Comparison of ENCODE assay signal across 8 cellular contexts in the genomic region with DNA sequence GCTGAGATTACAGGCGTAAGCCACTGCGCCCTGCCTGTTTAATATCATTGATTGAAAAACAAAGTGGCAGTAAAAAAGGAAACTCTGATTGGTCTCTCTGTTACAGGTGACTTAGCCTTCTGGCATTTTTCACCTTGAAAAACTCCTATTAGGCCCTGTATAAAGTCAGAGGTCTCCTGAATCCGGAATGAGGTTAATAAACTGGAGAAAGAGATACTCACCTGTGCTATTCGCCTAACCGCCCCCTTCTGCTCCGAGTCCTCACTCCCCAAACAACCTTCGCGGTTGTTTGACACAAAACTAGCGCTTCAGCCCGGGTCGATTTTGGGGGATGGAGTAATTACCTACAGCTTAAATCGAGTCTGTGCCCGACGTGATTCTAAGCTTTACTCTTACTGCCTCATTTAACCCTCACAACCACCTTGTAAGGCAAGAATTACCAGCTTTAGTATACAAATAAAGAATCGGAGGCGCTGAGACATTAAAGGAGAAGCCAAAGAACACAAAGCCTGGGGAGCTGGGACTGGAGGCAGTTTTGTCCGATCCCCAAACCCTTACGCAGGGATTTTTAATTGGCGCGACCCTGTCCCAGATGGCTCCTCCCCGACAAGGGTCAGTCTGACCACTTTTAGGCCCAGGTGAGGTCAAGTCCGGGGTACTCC. TPM values are rescaled to one million over a fixed set of nuclear protein-coding genes. Genes with fewer than 3 reads are reported as not detected.
DNase-seq lines count a peak whose midpoint lies in the region; ATAC-seq and TF ChIP-seq lines count a peak whose summit lies in the region.

No MANE protein-coding gene starts in this region.

- H3K9me3 ChIP-seq in T-helper 17 cell (ENCODE audit: control insufficient read depth, low read length, poor library complexity, severe bottlenecking), result no peaks in the 10 kb centered on the region

- TF ChIP-seq CTCF in GM12865 (IDR thresholded peaks at IDR 0.05; ENCODE audit: insufficient read depth, low read depth, low read length, missing control alignments) (no peak), fibroblast of villous mesenchyme (IDR thresholded peaks at IDR 0.05; ENCODE audit: insufficient read depth, low read depth, low read length) (no peak), retinal pigment epithelial cell (conservative IDR thresholded peaks at IDR 0.05; ENCODE audit: low read depth, low read length) (no peak)

- DNase-seq in GM12865 (ENCODE audit: low read depth) (no peak), T-helper 17 cell (no peak), fibroblast of villous mesenchyme (ENCODE audit: low read depth) (no peak), retinal pigment epithelial cell (ENCODE audit: low read depth) (no peak), HuH-7.5 (ENCODE audit: low spot score) (no peak)

- H3K4me3 ChIP-seq in GM12865 (ENCODE audit: low read depth, low read length) (peak overlapping the region; percentile 56), fibroblast of villous mesenchyme (ENCODE audit: low read depth, low read length) (peak overlapping the region; percentile 69), retinal pigment epithelial cell (ENCODE audit: low read length) (peak overlapping the region; percentile 96)

- peaks cover 2% of the 10 kb centered on the region for H3K36me3 Mint-ChIP-seq in T-helper 17 cell (ENCODE audit: low read depth)

- H3K4me1 Mint-ChIP-seq in T-helper 17 cell, result peaks cover 8% of the 10 kb centered on the region

- H3K27ac Mint-ChIP-seq in T-helper 17 cell, result peak overlapping the region; percentile 94

- H3K27me3 Mint-ChIP-seq in T-helper 17 cell, result no peaks in the 10 kb centered on the region

- peak overlapping the region; percentile 98 for H3K4me3 Mint-ChIP-seq in T-helper 17 cell

- ATAC-seq in T-helper 17 cell, result no peak
- no peak for ATAC-seq in HG03196 (IDR thresholded peaks at IDR 0.05; ENCODE audit: unreplicated experiment)
- ATAC-seq in HG03432 (IDR thresholded peaks at IDR 0.05; ENCODE audit: unreplicated experiment), result no peak
- no peak for ATAC-seq in HG02938 (IDR thresholded peaks at IDR 0.05; ENCODE audit: unreplicated experiment)

RNA-seq across cellular contexts. Expression of a gene that starts 0.4 kb away (rescaled TPM):
- total RNA-seq in T-helper 17 cell (10 to 100 TPM; 10.7 to 16.6 TPM), fibroblast of villous mesenchyme (18.7 and 29.4 TPM in 2 replicates)

RNA-seq across cellular contexts. Expression of a gene that starts 15.0 kb away (rescaled TPM):
- total RNA-seq in T-helper 17 cell, result 1 to 10 TPM; 2.1 to 2.2 TPM
- 10.3 and 14.7 TPM in 2 replicates for total RNA-seq in fibroblast of villous mesenchyme
